In genomic region chr7:13989138-13989943, GRCh38 we compare ENCODE assay signal across 1 cellular context.
TF ChIP-seq lines count a peak whose summit lies in the region.

Gene ETV1, minus strand, starts transcription at chr7:13989666. Its CDS starts 614 bp downstream, at chr7:13989052.

TF ChIP-seq in H1, 55 proteins besides CTCF, POLR2A, EP300 and RAD21:
- TF ChIP-seq YY1 (IDR thresholded peaks at IDR 0.05; ENCODE audit: low read depth, low read length) (peak; percentile 77), CHD1 (IDR thresholded peaks at IDR 0.05; ENCODE audit: low read depth, low read length) (no peak), ATF3 (IDR thresholded peaks at IDR 0.05; ENCODE audit: insufficient read depth, low read depth, low read length) (no peak), CREB1 (IDR thresholded peaks at IDR 0.05) (no peak), BACH1 (IDR thresholded peaks at IDR 0.05; ENCODE audit: low read length) (no peak), EGR1 (IDR thresholded peaks at IDR 0.05; ENCODE audit: borderline replicate concordance, low read depth, low read length) (no peak), TBP (IDR thresholded peaks at IDR 0.05; ENCODE audit: low read depth, low read length) (0 out of 2 replicates have a peak, but pooled peaks have one; percentile 10), JUND (IDR thresholded peaks at IDR 0.05; ENCODE audit: low read length) (0 out of 2 replicates have a peak, but pooled peaks have one; percentile 5), KDM5A (IDR thresholded peaks at IDR 0.05; ENCODE audit: low read length) (no peak), NANOG (IDR thresholded peaks at IDR 0.05; ENCODE audit: insufficient read depth, low read depth, low read length, poor library complexity, severe bottlenecking) (no peak), SP1 (IDR thresholded peaks at IDR 0.05; ENCODE audit: low read depth, low read length) (peak; percentile 53; the same call in 1 of the 2 replicates), TAF1 (IDR thresholded peaks at IDR 0.05; ENCODE audit: low read depth, low read length) (peak; percentile 87), POLR2AphosphoS5 (IDR thresholded peaks at IDR 0.05; ENCODE audit: low read depth, low read length) (peak; percentile 58), CEBPB (IDR thresholded peaks at IDR 0.05; ENCODE audit: low read depth, low read length) (peak; percentile 79), RXRA (IDR thresholded peaks at IDR 0.05; ENCODE audit: insufficient read depth, low read depth, low read length) (no peak), KDM4A (IDR thresholded peaks at IDR 0.05; ENCODE audit: low read depth, low read length, severe bottlenecking) (peak; percentile 61), SIN3A (conservative IDR thresholded peaks at IDR 0.05 in 1 of 2, IDR thresholded peaks at IDR 0.05 in 1 of 2; ENCODE audit: low read depth in 1 of 2, low read length in 2 of 2) (peak; percentile 51 to 55; a peak in 1 of 4 replicates)
